ENCODE assay signal across 14 cellular contexts in genomic region chr6:169792306-169793015, GRCh38.
"Had no signal": no experiment of that assay in that cellular context is flagged by ENCODE, and none has a peak within 500 bp of the region (broad histone marks: within the 10 kb centered on the region; RNA-seq: fewer than 3 reads in every experiment).

No MANE protein-coding gene starts in this region.

- H3K9me3 ChIP-seq: esophagus squamous epithelium, tibial nerve had no signal

- DNase-seq: activated CD4-positive, alpha-beta T cell treated with anti-CD3 and anti-CD28 coated beads for 4 hours; activated naive CD4-positive, alpha-beta T cell treated with anti-CD3 and anti-CD28 coated beads, Interleukin-2, amount 10 ng/mL, durations not matched to agents 7 days and 5 days; esophagus squamous epithelium; hypothalamus; kidney glomerular epithelial cell; stimulated activated CD4-positive, alpha-beta T cell treated with anti-CD3 and anti-CD28 coated beads, Interleukin-2, amount 100 ng/mL, for 48 hours; stimulated activated naive B cell treated with anti-CD40 and anti-IgM and Interleukin-4, amounts not matched to agents 10 μg/mL and 1 μg/mL and 100 μg/mL, for 72 hours; SW 1271 had no signal

- ATAC-seq: activated T-helper 17 cell treated with anti-CD3 and anti-CD28 coated beads, Interleukin-2, amount 50 U/mL, for 72 hours; stimulated activated naive B cell treated with anti-CD40 and anti-IgM and Interleukin-4, amounts not matched to agents 10 μg/mL and 1 μg/mL and 100 μg/mL, for 72 hours; WTC11 had no signal

- H3K27ac ChIP-seq: esophagus squamous epithelium, tibial nerve had no signal

- FAIRE-seq: astrocyte, bronchial epithelial cell, TTC549 had no signal

- H3K4me3 ChIP-seq: esophagus squamous epithelium, tibial nerve had no signal

- H3K27me3 ChIP-seq: tibial nerve had no signal

- H3K36me3 ChIP-seq: esophagus squamous epithelium, tibial nerve had no signal
